In genomic region chr10:30002438-30003266, GRCh38 we compare ENCODE assay signal across 8 cellular contexts.
A peak's percentile ranks its signal among the peaks of the same experiment; 100 is the strongest.
DNase-seq lines count a peak whose midpoint lies in the region; ATAC-seq and TF ChIP-seq lines count a peak whose summit lies in the region.

No MANE protein-coding gene starts in this region.

- TF ChIP-seq CTCF in AG09319 (IDR thresholded peaks at IDR 0.05; ENCODE audit: low read depth, low read length) (peak; percentile 92), VCaP (conservative IDR thresholded peaks at IDR 0.05) (peak; percentile 68)

- no peak overlapping the region for H3K27ac ChIP-seq in VCaP
- no peak overlapping the region for H3K27ac ChIP-seq in caudate nucleus (ENCODE audit: low read depth, low read length)

- DNase-seq in AG09319 (ENCODE audit: extremely low read depth, low read depth) = peak; percentile 37
- DNase-seq in NCI-H146 (lab: John Stamatoyannopoulos, UW) = peak; percentile 76
- peak in 39 of 61 donors; percentile 7 to 72 (median 27) for DNase-seq in caudate nucleus (lab: John Stamatoyannopoulos, UW)
- DNase-seq in kidney tubule cell (ENCODE audit: low spot score) = peak; percentile 81
- peak; percentile 36 for DNase-seq in stimulated activated CD4-positive, alpha-beta T cell treated with anti-CD3 and anti-CD28 coated beads, Interleukin-2, amount 100 ng/mL, for 4 hours (ENCODE audit: low read depth)
- no peak for DNase-seq in middle frontal gyrus (ENCODE audit: extremely low spot score, low spot score)

- peak; percentile 57 for ATAC-seq in GM19023 (IDR thresholded peaks at IDR 0.05; ENCODE audit: unreplicated experiment)
